Comparison of ENCODE assay signal across 10 cellular contexts in the genomic region with DNA sequence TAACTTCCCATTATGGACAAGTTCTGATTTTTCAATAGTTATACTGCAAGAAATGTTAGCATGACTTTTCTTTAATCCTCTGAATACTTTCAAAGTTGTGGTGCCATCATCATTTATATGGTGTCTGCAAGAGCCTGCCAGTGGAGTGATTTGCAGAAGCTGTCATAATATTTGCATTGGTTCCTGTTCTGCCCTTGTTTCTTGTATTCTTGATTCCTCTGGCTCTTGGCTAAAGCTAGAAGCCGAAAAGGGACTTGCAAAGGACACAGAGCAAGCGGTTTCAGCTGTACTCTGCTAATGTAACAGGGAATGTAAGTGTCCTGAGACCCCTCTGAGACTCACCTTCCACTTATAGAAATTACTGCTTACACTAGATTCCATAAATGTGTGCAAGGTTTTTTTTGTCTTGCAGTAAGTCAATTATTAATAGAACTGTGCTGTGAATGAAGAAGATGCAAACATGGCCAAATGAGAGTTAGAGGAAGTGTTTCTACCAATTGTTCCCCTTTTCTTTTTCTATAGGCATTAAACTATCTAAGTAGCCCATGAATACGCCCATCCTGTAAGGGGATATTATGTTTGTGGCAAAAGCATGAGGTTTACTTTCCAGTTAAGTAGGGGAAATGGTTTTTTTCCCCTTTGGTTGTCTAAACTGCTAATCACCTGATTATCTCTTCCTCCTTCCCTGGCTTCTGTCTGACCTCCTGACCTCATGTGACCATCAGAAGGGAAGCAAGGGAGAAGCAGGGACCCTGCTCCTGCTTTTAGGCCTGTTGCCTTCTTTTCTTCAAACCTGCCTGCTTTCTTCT. TPM values are rescaled to one million over a fixed set of nuclear protein-coding genes. Genes with fewer than 3 reads are reported as not detected.
DNase-seq lines count a peak whose midpoint lies in the region; ATAC-seq and TF ChIP-seq lines count a peak whose summit lies in the region.
"Had no signal": no experiment of that assay in that cellular context is flagged by ENCODE, and none has a peak within 500 bp of the region (broad histone marks: within the 10 kb centered on the region; RNA-seq: fewer than 3 reads in every experiment).

No MANE protein-coding gene starts in this region.

- peak overlapping the region; percentile 69 for H3K27ac ChIP-seq in VCaP
- peak overlapping the region; percentile 44 to 87 (median 77) for H3K27ac ChIP-seq in spleen
- H3K27ac ChIP-seq in CD8-positive, alpha-beta memory T cell (ENCODE audit: low read depth, low read length) = no peak overlapping the region

- DNase-seq in GM19238 (ENCODE audit: insufficient read length, low spot score) (peak; percentile 21), spleen (no peak), omental fat pad (ENCODE audit: low spot score) (no peak)
- no peak for DNase-seq in activated T-cell treated with anti-CD3 and anti-CD28 coated beads, Interleukin-2, amount 50 U/mL, for 4 hours
- no peak for DNase-seq in CD8-positive, alpha-beta memory T cell
- DNase-seq: stimulated activated CD4-positive, alpha-beta T cell treated with anti-CD3 and anti-CD28 coated beads, Interleukin-4, amount 100 ng/mL, for 1 hour had no signal

- H3K27me3 ChIP-seq in spleen (replicated peaks in 1 of 7) = peaks cover 0 to 5% (median 0%) of the 10 kb centered on the region in 7 donors
- H3K27me3 ChIP-seq in CD8-positive, alpha-beta memory T cell (ENCODE audit: insufficient read depth, low read length, poor library complexity, severe bottlenecking) = no peaks in the 10 kb centered on the region

- no peak for TF ChIP-seq POLR2A in spleen (IDR thresholded peaks at IDR 0.05)

- H3K4me3 ChIP-seq in spleen = peak overlapping the region in 1 of 8 donors; percentile 37
- H3K4me3 ChIP-seq in CD8-positive, alpha-beta memory T cell (ENCODE audit: low read length) = no peak overlapping the region

- H3K36me3 ChIP-seq in spleen = no peaks in the 10 kb centered on the region
- H3K36me3 ChIP-seq in CD8-positive, alpha-beta memory T cell (ENCODE audit: insufficient read depth, low read length) = no peaks in the 10 kb centered on the region

- TF ChIP-seq CTCF in VCaP (conservative IDR thresholded peaks at IDR 0.05) (no peak), spleen (IDR thresholded peaks at IDR 0.05 in 8 of 11, conservative IDR thresholded peaks at IDR 0.05 in 3 of 11) (no peak), omental fat pad (IDR thresholded peaks at IDR 0.05) (no peak)

- H3K36me3 Mint-ChIP-seq in activated T-cell treated with anti-CD3 and anti-CD28 coated beads, Interleukin-2, amount 50 U/mL, for 4 hours (ENCODE audit: insufficient read depth) = no peaks in the 10 kb centered on the region
- no peaks in the 10 kb centered on the region for H3K36me3 Mint-ChIP-seq in CD8-positive, alpha-beta memory T cell
- H3K36me3 Mint-ChIP-seq: WTC11 had no signal

- no peaks in the 10 kb centered on the region for H3K9me3 ChIP-seq in spleen
- H3K9me3 ChIP-seq in CD8-positive, alpha-beta memory T cell (ENCODE audit: low read length) = no peaks in the 10 kb centered on the region

- H3K4me3 Mint-ChIP-seq in activated T-cell treated with anti-CD3 and anti-CD28 coated beads, Interleukin-2, amount 50 U/mL, for 4 hours = no peak overlapping the region
- H3K4me3 Mint-ChIP-seq in CD8-positive, alpha-beta memory T cell = no peak overlapping the region
- H3K4me3 Mint-ChIP-seq: WTC11 had no signal

- intact Hi-C loops in spleen (cut with DNase I; ENCODE audit: low total_unique reads) = no loop called here

- H3K9me3 Mint-ChIP-seq in activated T-cell treated with anti-CD3 and anti-CD28 coated beads, Interleukin-2, amount 50 U/mL, for 4 hours = no peaks in the 10 kb centered on the region
- H3K9me3 Mint-ChIP-seq in CD8-positive, alpha-beta memory T cell = no peaks in the 10 kb centered on the region
- H3K9me3 Mint-ChIP-seq: WTC11 had no signal

- POLR2A ChIA-PET in CD8-positive, alpha-beta memory T cell (lab: Charles Lee) = no interaction called here

- CTCF ChIA-PET in CD8-positive, alpha-beta memory T cell (lab: Charles Lee) = no interaction called here

- peaks cover 6 to 77% (median 45%) of the 10 kb centered on the region in 6 donors for H3K4me1 ChIP-seq in spleen
- H3K4me1 ChIP-seq in CD8-positive, alpha-beta memory T cell (ENCODE audit: insufficient read depth, low read length) = no peaks in the 10 kb centered on the region

- H3K4me1 Mint-ChIP-seq in activated T-cell treated with anti-CD3 and anti-CD28 coated beads, Interleukin-2, amount 50 U/mL, for 4 hours (ENCODE audit: low read depth) = peaks cover 19% of the 10 kb centered on the region
- no peaks in the 10 kb centered on the region for H3K4me1 Mint-ChIP-seq in CD8-positive, alpha-beta memory T cell

- H3K27me3 Mint-ChIP-seq in activated T-cell treated with anti-CD3 and anti-CD28 coated beads, Interleukin-2, amount 50 U/mL, for 4 hours (ENCODE audit: low read depth) = peaks cover 5% of the 10 kb centered on the region
- H3K27me3 Mint-ChIP-seq in CD8-positive, alpha-beta memory T cell = peaks cover 0 to 3% of the 10 kb centered on the region in 2 donors

- H3K27ac Mint-ChIP-seq in CD8-positive, alpha-beta memory T cell = no peak overlapping the region
- H3K27ac Mint-ChIP-seq: WTC11 had no signal

- ATAC-seq in HG03354 (IDR thresholded peaks at IDR 0.05; ENCODE audit: poor library complexity, severe bottlenecking, unreplicated experiment) (peak; percentile 65), GM18868 (IDR thresholded peaks at IDR 0.05; ENCODE audit: unreplicated experiment) (no peak), omental fat pad (ENCODE audit: low FRiP score) (no peak)
- no peak for ATAC-seq in activated T-cell treated with anti-CD3 and anti-CD28 coated beads, Interleukin-2, amount 50 U/mL, for 4 hours
- ATAC-seq: WTC11 had no signal

- 24 to 38% (median 35%) methylated on average over 3 of the region's 3 CpGs for WGBS in spleen, 5 donors

RNA-seq across cellular contexts. Expression of a gene that starts 5.3 kb away (rescaled TPM):
- total RNA-seq in spleen (10 to 100 TPM; 32.4 to 46.1 (median 42.0) TPM), omental fat pad (10 to 100 TPM; 14.8 to 26.4 (median 24.2) TPM)
- polyA plus RNA-seq in spleen = 10 to 100 TPM; 54.7 to 69.6 (median 55.6) TPM
- total RNA-seq in activated T-cell treated with anti-CD3 and anti-CD28 coated beads, Interleukin-2, amount 50 U/mL, for 4 hours = 10 to 100 TPM; 27.9 to 41.5 (median 34.1) TPM
- total RNA-seq in CD8-positive, alpha-beta memory T cell = 10 to 100 TPM; 29.5 to 29.6 TPM
- 42.5 TPM for polyA plus RNA-seq in CD8-positive, alpha-beta memory T cell

RNA-seq across cellular contexts. Expression of a gene that starts 28.6 kb away (rescaled TPM):
- total RNA-seq in spleen = 10 to 100 TPM in 1 of 7 donors, 1 to 10 TPM in 6; 3.7 to 10.9 (median 5.3) TPM
- polyA plus RNA-seq in spleen = 1 to 10 TPM; 3.6 to 6.7 (median 4.8) TPM
- 10 to 100 TPM; 13.2 to 18.3 (median 14.2) TPM for total RNA-seq in activated T-cell treated with anti-CD3 and anti-CD28 coated beads, Interleukin-2, amount 50 U/mL, for 4 hours
- 1 to 10 TPM; 1.1 to 3.2 (median 1.5) TPM for total RNA-seq in omental fat pad
- 10 to 100 TPM; 28.4 to 29.5 TPM for total RNA-seq in CD8-positive, alpha-beta memory T cell
- polyA plus RNA-seq in CD8-positive, alpha-beta memory T cell = 1.6 TPM
